In the genomic region with DNA sequence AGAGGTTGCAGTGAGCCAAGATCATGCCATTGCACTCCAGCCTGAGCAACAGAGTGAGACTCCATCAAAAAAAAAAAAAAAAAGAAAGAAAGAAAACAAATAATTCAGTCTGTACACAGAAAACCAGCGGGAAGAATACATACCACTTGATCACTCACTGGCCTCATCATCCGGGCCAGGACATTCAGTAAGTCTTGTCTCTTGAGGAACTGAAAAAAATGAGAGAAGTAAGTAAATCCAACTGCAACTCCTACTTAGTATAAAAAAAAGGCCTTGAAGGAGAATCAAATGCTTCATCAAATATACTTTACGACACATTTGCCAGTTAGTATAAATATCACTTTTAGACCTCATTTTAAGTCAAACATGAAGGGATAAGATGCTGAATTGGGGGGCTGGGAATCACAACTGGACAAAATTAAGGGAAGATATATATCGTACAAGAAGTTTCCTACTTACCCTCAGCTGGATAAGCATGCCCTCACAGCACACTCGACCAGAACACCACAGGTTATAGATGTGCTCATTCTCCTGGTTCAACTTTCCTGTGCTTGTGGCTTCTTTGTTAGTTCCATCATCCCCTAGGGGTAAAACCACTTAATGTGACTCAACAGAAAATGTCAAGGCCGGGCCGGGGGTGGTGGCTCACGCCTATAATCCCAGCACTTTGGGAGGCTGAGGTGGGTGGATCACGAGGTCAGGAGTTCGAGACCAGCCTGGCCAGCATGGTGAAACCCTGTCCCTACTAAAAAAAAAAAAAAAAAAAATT, we compare ENCODE assay signal across 1 cellular context.
TF ChIP-seq lines count a peak whose summit lies in the region.

No MANE protein-coding gene starts in this region.

TF ChIP-seq in HepG2, 621 proteins besides CTCF, POLR2A, EP300 and RAD21:
- no peak for TF ChIP-seq ADNP (CRISPR knock-in tag; IDR thresholded peaks at IDR 0.05)
- TF ChIP-seq, protein P1, sequence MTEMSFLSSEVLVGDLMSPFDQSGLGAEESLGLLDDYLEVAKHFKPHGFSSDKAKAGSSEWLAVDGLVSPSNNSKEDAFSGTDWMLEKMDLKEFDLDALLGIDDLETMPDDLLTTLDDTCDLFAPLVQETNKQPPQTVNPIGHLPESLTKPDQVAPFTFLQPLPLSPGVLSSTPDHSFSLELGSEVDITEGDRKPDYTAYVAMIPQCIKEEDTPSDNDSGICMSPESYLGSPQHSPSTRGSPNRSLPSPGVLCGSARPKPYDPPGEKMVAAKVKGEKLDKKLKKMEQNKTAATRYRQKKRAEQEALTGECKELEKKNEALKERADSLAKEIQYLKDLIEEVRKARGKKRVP (CRISPR knock-in tag; IDR thresholded peaks at IDR 0.05) = no peak
- no peak for TF ChIP-seq ZNF224 (CRISPR knock-in tag; IDR thresholded peaks at IDR 0.05)
- TF ChIP-seq HDAC2 (CRISPR knock-in tag; IDR thresholded peaks at IDR 0.05) = no peak
- no peak for TF ChIP-seq ZNF256 (CRISPR knock-in tag; conservative IDR thresholded peaks at IDR 0.05)
- TF ChIP-seq NRL (CRISPR knock-in tag; IDR thresholded peaks at IDR 0.05; ENCODE audit: borderline replicate concordance) = no peak
- TF ChIP-seq, protein P2, sequence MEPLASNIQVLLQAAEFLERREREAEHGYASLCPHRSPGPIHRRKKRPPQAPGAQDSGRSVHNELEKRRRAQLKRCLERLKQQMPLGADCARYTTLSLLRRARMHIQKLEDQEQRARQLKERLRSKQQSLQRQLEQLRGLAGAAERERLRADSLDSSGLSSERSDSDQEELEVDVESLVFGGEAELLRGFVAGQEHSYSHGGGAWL (CRISPR knock-in tag; IDR thresholded peaks at IDR 0.05) = no peak
- TF ChIP-seq ZNF850 (CRISPR knock-in tag; conservative IDR thresholded peaks at IDR 0.05) = no peak
- TF ChIP-seq NFE2L2 (IDR thresholded peaks at IDR 0.05; ENCODE audit: low read length) = no peak
- no peak for TF ChIP-seq FLYWCH1 (CRISPR knock-in tag; IDR thresholded peaks at IDR 0.05)
- no peak for TF ChIP-seq TEAD3 (CRISPR knock-in tag; optimal IDR thresholded peaks at IDR 0.05; ENCODE audit: borderline replicate concordance)
- TF ChIP-seq, protein P3, sequence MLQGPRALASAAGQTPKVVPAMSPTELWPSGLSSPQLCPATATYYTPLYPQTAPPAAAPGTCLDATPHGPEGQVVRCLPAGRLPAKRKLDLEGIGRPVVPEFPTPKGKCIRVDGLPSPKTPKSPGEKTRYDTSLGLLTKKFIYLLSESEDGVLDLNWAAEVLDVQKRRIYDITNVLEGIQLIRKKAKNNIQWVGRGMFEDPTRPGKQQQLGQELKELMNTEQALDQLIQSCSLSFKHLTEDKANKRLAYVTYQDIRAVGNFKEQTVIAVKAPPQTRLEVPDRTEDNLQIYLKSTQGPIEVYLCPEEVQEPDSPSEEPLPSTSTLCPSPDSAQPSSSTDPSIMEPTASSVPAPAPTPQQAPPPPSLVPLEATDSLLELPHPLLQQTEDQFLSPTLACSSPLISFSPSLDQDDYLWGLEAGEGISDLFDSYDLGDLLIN (CRISPR knock-in tag; IDR thresholded peaks at IDR 0.05; ENCODE audit: borderline replicate concordance) = no peak
- TF ChIP-seq, protein P4, sequence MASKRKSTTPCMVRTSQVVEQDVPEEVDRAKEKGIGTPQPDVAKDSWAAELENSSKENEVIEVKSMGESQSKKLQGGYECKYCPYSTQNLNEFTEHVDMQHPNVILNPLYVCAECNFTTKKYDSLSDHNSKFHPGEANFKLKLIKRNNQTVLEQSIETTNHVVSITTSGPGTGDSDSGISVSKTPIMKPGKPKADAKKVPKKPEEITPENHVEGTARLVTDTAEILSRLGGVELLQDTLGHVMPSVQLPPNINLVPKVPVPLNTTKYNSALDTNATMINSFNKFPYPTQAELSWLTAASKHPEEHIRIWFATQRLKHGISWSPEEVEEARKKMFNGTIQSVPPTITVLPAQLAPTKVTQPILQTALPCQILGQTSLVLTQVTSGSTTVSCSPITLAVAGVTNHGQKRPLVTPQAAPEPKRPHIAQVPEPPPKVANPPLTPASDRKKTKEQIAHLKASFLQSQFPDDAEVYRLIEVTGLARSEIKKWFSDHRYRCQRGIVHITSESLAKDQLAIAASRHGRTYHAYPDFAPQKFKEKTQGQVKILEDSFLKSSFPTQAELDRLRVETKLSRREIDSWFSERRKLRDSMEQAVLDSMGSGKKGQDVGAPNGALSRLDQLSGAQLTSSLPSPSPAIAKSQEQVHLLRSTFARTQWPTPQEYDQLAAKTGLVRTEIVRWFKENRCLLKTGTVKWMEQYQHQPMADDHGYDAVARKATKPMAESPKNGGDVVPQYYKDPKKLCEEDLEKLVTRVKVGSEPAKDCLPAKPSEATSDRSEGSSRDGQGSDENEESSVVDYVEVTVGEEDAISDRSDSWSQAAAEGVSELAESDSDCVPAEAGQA (IDR thresholded peaks at IDR 0.05; ENCODE audit: low read depth) = no peak
- TF ChIP-seq, protein P4 (CRISPR knock-in tag; IDR thresholded peaks at IDR 0.05; ENCODE audit: borderline replicate concordance) = no peak
- no peak for TF ChIP-seq ZFP90 (CRISPR knock-in tag; IDR thresholded peaks at IDR 0.05; ENCODE audit: borderline replicate concordance)
- TF ChIP-seq, protein P5, sequence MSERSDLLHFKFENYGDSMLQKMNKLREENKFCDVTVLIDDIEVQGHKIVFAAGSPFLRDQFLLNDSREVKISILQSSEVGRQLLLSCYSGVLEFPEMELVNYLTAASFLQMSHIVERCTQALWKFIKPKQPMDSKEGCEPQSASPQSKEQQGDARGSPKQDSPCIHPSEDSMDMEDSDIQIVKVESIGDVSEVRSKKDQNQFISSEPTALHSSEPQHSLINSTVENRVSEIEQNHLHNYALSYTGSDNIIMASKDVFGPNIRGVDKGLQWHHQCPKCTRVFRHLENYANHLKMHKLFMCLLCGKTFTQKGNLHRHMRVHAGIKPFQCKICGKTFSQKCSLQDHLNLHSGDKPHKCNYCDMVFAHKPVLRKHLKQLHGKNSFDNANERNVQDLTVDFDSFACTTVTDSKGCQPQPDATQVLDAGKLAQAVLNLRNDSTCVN (CRISPR knock-in tag; IDR thresholded peaks at IDR 0.05; ENCODE audit: borderline replicate concordance) = no peak
- no peak for TF ChIP-seq RARA (CRISPR knock-in tag; IDR thresholded peaks at IDR 0.05)
- TF ChIP-seq, protein P6, sequence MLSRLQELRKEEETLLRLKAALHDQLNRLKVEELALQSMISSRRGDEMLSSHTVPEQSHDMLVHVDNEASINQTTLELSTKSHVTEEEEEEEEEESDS (CRISPR knock-in tag; IDR thresholded peaks at IDR 0.05; ENCODE audit: borderline replicate concordance) = no peak
- TF ChIP-seq RFX1 (IDR thresholded peaks at IDR 0.05) = no peak
- TF ChIP-seq, protein P7, sequence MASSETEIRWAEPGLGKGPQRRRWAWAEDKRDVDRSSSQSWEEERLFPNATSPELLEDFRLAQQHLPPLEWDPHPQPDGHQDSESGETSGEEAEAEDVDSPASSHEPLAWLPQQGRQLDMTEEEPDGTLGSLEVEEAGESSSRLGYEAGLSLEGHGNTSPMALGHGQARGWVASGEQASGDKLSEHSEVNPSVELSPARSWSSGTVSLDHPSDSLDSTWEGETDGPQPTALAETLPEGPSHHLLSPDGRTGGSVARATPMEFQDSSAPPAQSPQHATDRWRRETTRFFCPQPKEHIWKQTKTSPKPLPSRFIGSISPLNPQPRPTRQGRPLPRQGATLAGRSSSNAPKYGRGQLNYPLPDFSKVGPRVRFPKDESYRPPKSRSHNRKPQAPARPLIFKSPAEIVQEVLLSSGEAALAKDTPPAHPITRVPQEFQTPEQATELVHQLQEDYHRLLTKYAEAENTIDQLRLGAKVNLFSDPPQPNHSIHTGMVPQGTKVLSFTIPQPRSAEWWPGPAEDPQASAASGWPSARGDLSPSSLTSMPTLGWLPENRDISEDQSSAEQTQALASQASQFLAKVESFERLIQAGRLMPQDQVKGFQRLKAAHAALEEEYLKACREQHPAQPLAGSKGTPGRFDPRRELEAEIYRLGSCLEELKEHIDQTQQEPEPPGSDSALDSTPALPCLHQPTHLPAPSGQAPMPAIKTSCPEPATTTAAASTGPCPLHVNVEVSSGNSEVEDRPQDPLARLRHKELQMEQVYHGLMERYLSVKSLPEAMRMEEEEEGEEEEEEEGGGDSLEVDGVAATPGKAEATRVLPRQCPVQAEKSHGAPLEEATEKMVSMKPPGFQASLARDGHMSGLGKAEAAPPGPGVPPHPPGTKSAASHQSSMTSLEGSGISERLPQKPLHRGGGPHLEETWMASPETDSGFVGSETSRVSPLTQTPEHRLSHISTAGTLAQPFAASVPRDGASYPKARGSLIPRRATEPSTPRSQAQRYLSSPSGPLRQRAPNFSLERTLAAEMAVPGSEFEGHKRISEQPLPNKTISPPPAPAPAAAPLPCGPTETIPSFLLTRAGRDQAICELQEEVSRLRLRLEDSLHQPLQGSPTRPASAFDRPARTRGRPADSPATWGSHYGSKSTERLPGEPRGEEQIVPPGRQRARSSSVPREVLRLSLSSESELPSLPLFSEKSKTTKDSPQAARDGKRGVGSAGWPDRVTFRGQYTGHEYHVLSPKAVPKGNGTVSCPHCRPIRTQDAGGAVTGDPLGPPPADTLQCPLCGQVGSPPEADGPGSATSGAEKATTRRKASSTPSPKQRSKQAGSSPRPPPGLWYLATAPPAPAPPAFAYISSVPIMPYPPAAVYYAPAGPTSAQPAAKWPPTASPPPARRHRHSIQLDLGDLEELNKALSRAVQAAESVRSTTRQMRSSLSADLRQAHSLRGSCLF (CRISPR knock-in tag; IDR thresholded peaks at IDR 0.05; ENCODE audit: borderline replicate concordance) = no peak
